ENCODE assay signal across 8 cellular contexts in genomic region chr5:141475625-141476131, GRCh38. TPM values are rescaled to one million over a fixed set of nuclear protein-coding genes. Genes with fewer than 3 reads are reported as not detected.
DNase-seq lines count a peak whose midpoint lies in the region; ATAC-seq and TF ChIP-seq lines count a peak whose summit lies in the region.

Gene PCDHGC3 (plus strand): TSS chr5:141475966. CDS start chr5:141476117, 151 bp downstream.

- H3K9me3 ChIP-seq in HUES64 (ENCODE audit: insufficient read depth, low read depth, low read length) (no peaks in the 10 kb centered on the region), PC-9 (ENCODE audit: insufficient read depth, low read depth) (no peaks in the 10 kb centered on the region), heart right ventricle (no peaks in the 10 kb centered on the region)

- H3K9ac ChIP-seq in HUES64 (ENCODE audit: low read depth, low read length): peak within 1 kb of the TSS; percentile 32; the same call in 1 of the 2 replicates

- H3K4me2 ChIP-seq in PC-9: peak within 1 kb of the TSS; percentile 78

- peaks cover 19% of the 10 kb centered on the region for H3K27me3 ChIP-seq in HUES64 (ENCODE audit: insufficient read depth, low read length)
- H3K27me3 ChIP-seq in PC-9 (ENCODE audit: insufficient read depth, low read depth): peaks cover 10% of the 10 kb centered on the region
- H3K27me3 ChIP-seq in heart right ventricle: peaks cover 0 to 51% (median 0%) of the 10 kb centered on the region in 7 donors

- peaks cover 44% of the 10 kb centered on the region for H3K4me1 Mint-ChIP-seq in osteocyte (ENCODE audit: unreplicated experiment)

- H3K36me3 Mint-ChIP-seq in osteocyte (ENCODE audit: unreplicated experiment): peaks cover 22% of the 10 kb centered on the region

- POLR2A ChIA-PET in PC-9 (lab: Charles Lee; ENCODE audit: unreplicated experiment): interaction anchor here (1.1 kb wide), 1 partner anchor 155 kb away, joined by 3 read pairs; the partner anchor contains the start of gene TAF7

- peak within 1 kb of the TSS; percentile 99 for H3K27ac Mint-ChIP-seq in osteocyte (ENCODE audit: unreplicated experiment)

- CTCF ChIA-PET in PC-9 (lab: Charles Lee): interaction anchor here (0.5 to 1.1 kb wide), 3 partner anchors 45 to 230 kb away, joined by 4 to 6 read pairs (median 5); partner anchors contain the start of gene PCDHGA12

- H3K36me3 ChIP-seq in HUES64 (ENCODE audit: insufficient read depth, low read length): no peaks in the 10 kb centered on the region
- no peaks in the 10 kb centered on the region for H3K36me3 ChIP-seq in PC-9 (ENCODE audit: low read depth)
- H3K36me3 ChIP-seq in heart right ventricle: peaks cover 0 to 26% (median 0%) of the 10 kb centered on the region in 9 donors

- TF ChIP-seq CTCF in PC-9 (conservative IDR thresholded peaks at IDR 0.05) (peak; percentile 33; the same call in 1 of the 2 replicates), heart right ventricle (IDR thresholded peaks at IDR 0.05) (peak in 6 of 9 donors; percentile 52 to 68 (median 60)), osteocyte (IDR thresholded peaks at IDR 0.05) (peak; percentile 56)

- H3K79me2 ChIP-seq in PC-9 (ENCODE audit: low read depth): no peaks in the 10 kb centered on the region

- H3K4me3 ChIP-seq in HUES64 (ENCODE audit: low read length) (peak within 1 kb of the TSS; percentile 66), PC-9 (peak within 1 kb of the TSS; percentile 58), heart right ventricle (peak within 1 kb of the TSS; percentile 51 to 80 (median 62))

- H3K4me1 ChIP-seq in HUES64 (ENCODE audit: insufficient read depth, low read length): peaks cover 8% of the 10 kb centered on the region; the same call in 1 of the 2 replicates
- H3K4me1 ChIP-seq in PC-9 (replicated peaks; ENCODE audit: insufficient read depth): no peaks in the 10 kb centered on the region
- H3K4me1 ChIP-seq in heart right ventricle: peaks cover 7 to 55% (median 43%) of the 10 kb centered on the region in 9 donors

- no peaks in the 10 kb centered on the region for H3K9me3 Mint-ChIP-seq in osteocyte (ENCODE audit: unreplicated experiment)

- H3K27ac ChIP-seq in HUES64 (ENCODE audit: low read depth, low read length): no peak within 1 kb of the TSS
- no peak within 1 kb of the TSS for H3K27ac ChIP-seq in PC-9
- H3K27ac ChIP-seq in heart right ventricle: peak within 1 kb of the TSS; percentile 67 to 93 (median 87)

- peak within 1 kb of the TSS; percentile 79 for H2AFZ ChIP-seq in PC-9

- no peaks in the 10 kb centered on the region for H3K27me3 Mint-ChIP-seq in osteocyte (ENCODE audit: unreplicated experiment)

- WGBS in HUES64: 3% methylated on average over 28 of the region's 28 CpGs
- 0% methylated on average over 28 of the region's 28 CpGs for WGBS in heart right ventricle, 2 donors

- no peaks in the 10 kb centered on the region for H3F3A ChIP-seq in PC-9 (ENCODE audit: insufficient read depth, low read depth)

- H4K20me1 ChIP-seq in PC-9 (ENCODE audit: insufficient read depth): no peaks in the 10 kb centered on the region

- ATAC-seq in GM21576 (IDR thresholded peaks at IDR 0.05; ENCODE audit: unreplicated experiment) (peak; percentile 98), heart right ventricle (peak; percentile 96 to 99 (median 99))

- intact Hi-C loops in PC-9 (cut with micrococcal nuclease; ENCODE audit: unreplicated experiment) (loop anchor here (5.0 kb wide), 1 partner anchor 47 kb away; no protein-coding TSS in a partner anchor), heart right ventricle (cut with DNase I) (loop anchor here in 8 of 10 donors (1.0 to 5.0 kb wide), 6 partner anchors 33 to 85 kb away; no protein-coding TSS in a partner anchor)

- no TSS peak for BruUV-seq in PC-9 (replicated peaks; lab: Mats Ljungman, UMichigan)

- H3K9me2 ChIP-seq in PC-9 (ENCODE audit: insufficient read depth): no peaks in the 10 kb centered on the region

- peak; percentile 97 for DNase-seq in EL
- peak; percentile 71 for DNase-seq in PC-9
- peak; percentile 94 for DNase-seq in amniotic stem cell (lab: John Stamatoyannopoulos, UW)
- DNase-seq in heart right ventricle: peak; percentile 88 to 94
- DNase-seq in osteocyte (ENCODE audit: extremely low spot score, unreplicated experiment): peak; percentile 91
- DNase-seq in AML-193 (lab: John Stamatoyannopoulos, UW): no peak

- peak within 1 kb of the TSS; percentile 97 for H3K4me3 Mint-ChIP-seq in osteocyte (ENCODE audit: unreplicated experiment)

RNA-seq across cellular contexts. Expression of gene PCDHGC3, which starts in this region (rescaled TPM):
- 34.6 TPM for polyA plus RNA-seq in HUES64 (2013, experiment 1 of 2)
- 46.7 TPM for polyA plus RNA-seq in HUES64 (2013, experiment 2 of 2)
- total RNA-seq in PC-9 (2021) (0.50 and 0.53 TPM in 2 replicates), heart right ventricle (10 to 100 TPM; 12.8 to 19.5 (median 15.9) TPM), osteocyte (92.4 and 99.9 TPM in 2 replicates)
- 10 to 100 TPM; 43.4 to 48.6 TPM for polyA plus RNA-seq in heart right ventricle

Comparison
In these comparisons a context has a peak if more than half of its experiments do, and no peak if none do; other contexts are left out.
1. Peak in DNase-seq, H3K4me3 ChIP-seq and H3K4me2 ChIP-seq in PC-9; RNA of the gene not detected or under 1 TPM.
2. DNase-seq: peak in EL (single experiment), amniotic stem cell (single experiment), heart right ventricle (2 of 2) and osteocyte (single experiment); none in AML-193 (0 of 2).
3. H3K27ac ChIP-seq: peak in heart right ventricle (10 of 10); none in HUES64 (single experiment) and PC-9 (single experiment).
4. Peak in every context shown above with its lines, with median percentiles within 50 percentile points of each other: H3K4me3 ChIP-seq and CTCF ChIP-seq.